ENCODE assay signal across 16 cellular contexts in genomic region chr1:228095161-228095560, GRCh38. TPM values are rescaled to one million over a fixed set of nuclear protein-coding genes. Genes with fewer than 3 reads are reported as not detected.
DNase-seq lines count a peak whose midpoint lies in the region; ATAC-seq and TF ChIP-seq lines count a peak whose summit lies in the region.
"Had no signal": no experiment of that assay in that cellular context is flagged by ENCODE, and none has a peak within 500 bp of the region (broad histone marks: within the 10 kb centered on the region; RNA-seq: fewer than 3 reads in every experiment).

No MANE protein-coding gene starts in this region.

- peaks cover 0 to 3% (median 0%) of the 10 kb centered on the region in 3 donors for H3K27me3 Mint-ChIP-seq in CD14-positive monocyte (ENCODE audit: low read depth in 3 of 3)
- H3K27me3 Mint-ChIP-seq in CD8-positive, alpha-beta T cell (ENCODE audit: low read depth) = no peaks in the 10 kb centered on the region
- H3K27me3 Mint-ChIP-seq in activated naive CD8-positive, alpha-beta T cell treated with anti-CD3 and anti-CD28 coated beads, Interleukin-2, amount 50 U/mL, for 24 hours = no peaks in the 10 kb centered on the region
- no peaks in the 10 kb centered on the region for H3K27me3 Mint-ChIP-seq in naive thymus-derived CD8-positive, alpha-beta T cell
- H3K27me3 Mint-ChIP-seq: activated CD4-positive, alpha-beta T cell treated with anti-CD3 and anti-CD28 coated beads, Interleukin-2, amount 10 ng/mL, durations not matched to agents 7 days and 5 days had no signal

- peak overlapping the region in 4 of 7 donors; percentile 2 to 26 (median 7) for H3K27ac Mint-ChIP-seq in CD14-positive monocyte
- H3K27ac Mint-ChIP-seq in CD8-positive, alpha-beta T cell = peak overlapping the region; percentile 49
- peak overlapping the region; percentile 0 for H3K27ac Mint-ChIP-seq in activated naive CD8-positive, alpha-beta T cell treated with anti-CD3 and anti-CD28 coated beads, Interleukin-2, amount 50 U/mL, for 24 hours
- peak overlapping the region in 7 of 10 donors; percentile 7 to 79 (median 58) for H3K27ac Mint-ChIP-seq in naive thymus-derived CD8-positive, alpha-beta T cell
- H3K27ac Mint-ChIP-seq: activated CD4-positive, alpha-beta T cell treated with anti-CD3 and anti-CD28 coated beads, Interleukin-2, amount 10 ng/mL, durations not matched to agents 7 days and 5 days had no signal

- H3K9me3 ChIP-seq in CD8-positive, alpha-beta T cell (ENCODE audit: low read length) = peaks cover 8% of the 10 kb centered on the region

- peaks cover 43% of the 10 kb centered on the region for H3K4me1 Mint-ChIP-seq in CD14-positive monocyte
- H3K4me1 Mint-ChIP-seq in CD8-positive, alpha-beta T cell (ENCODE audit: low read depth) = peaks cover 60% of the 10 kb centered on the region
- H3K4me1 Mint-ChIP-seq in activated naive CD8-positive, alpha-beta T cell treated with anti-CD3 and anti-CD28 coated beads, Interleukin-2, amount 50 U/mL, for 24 hours = peaks cover 43% of the 10 kb centered on the region
- peaks cover 25 to 61% (median 54%) of the 10 kb centered on the region in 4 donors for H3K4me1 Mint-ChIP-seq in naive thymus-derived CD8-positive, alpha-beta T cell

- H3K4me3 ChIP-seq in CD8-positive, alpha-beta T cell (ENCODE audit: low read depth, low read length) = no peak overlapping the region
- H3K4me3 ChIP-seq: tibial artery had no signal

- H3K4me3 Mint-ChIP-seq in CD14-positive monocyte = no peak overlapping the region
- no peak overlapping the region for H3K4me3 Mint-ChIP-seq in CD8-positive, alpha-beta T cell
- no peak overlapping the region for H3K4me3 Mint-ChIP-seq in activated naive CD8-positive, alpha-beta T cell treated with anti-CD3 and anti-CD28 coated beads, Interleukin-2, amount 50 U/mL, for 24 hours
- H3K4me3 Mint-ChIP-seq in naive thymus-derived CD8-positive, alpha-beta T cell = peak overlapping the region in 2 of 10 donors; percentile 18
- H3K4me3 Mint-ChIP-seq: activated CD4-positive, alpha-beta T cell treated with anti-CD3 and anti-CD28 coated beads, Interleukin-2, amount 10 ng/mL, durations not matched to agents 7 days and 5 days; activated T-cell treated with anti-CD3 and anti-CD28 coated beads, Interleukin-2, amount 50 U/mL, for 4 hours had no signal

- peaks cover 5 to 16% (median 10%) of the 10 kb centered on the region in 7 donors for H3K9me3 Mint-ChIP-seq in CD14-positive monocyte
- H3K9me3 Mint-ChIP-seq in CD8-positive, alpha-beta T cell = peaks cover 8% of the 10 kb centered on the region
- peaks cover 6% of the 10 kb centered on the region for H3K9me3 Mint-ChIP-seq in activated naive CD8-positive, alpha-beta T cell treated with anti-CD3 and anti-CD28 coated beads, Interleukin-2, amount 50 U/mL, for 24 hours
- H3K9me3 Mint-ChIP-seq in naive thymus-derived CD8-positive, alpha-beta T cell = peaks cover 0 to 14% (median 7%) of the 10 kb centered on the region in 9 donors

- peaks cover 23% of the 10 kb centered on the region for H3K36me3 ChIP-seq in CD8-positive, alpha-beta T cell (ENCODE audit: insufficient read depth, low read length)

- DNase-seq in CD14-positive monocyte (ENCODE audit: low spot score) (no peak), NCI-H1048 (lab: John Stamatoyannopoulos, UW) (no peak), erythroblast (lab: John Stamatoyannopoulos, UW) (no peak)
- DNase-seq in CD8-positive, alpha-beta T cell = no peak
- DNase-seq in activated naive CD8-positive, alpha-beta T cell treated with anti-CD3 and anti-CD28 coated beads, Interleukin-2, amount 50 U/mL, for 24 hours = no peak
- DNase-seq in naive thymus-derived CD8-positive, alpha-beta T cell = no peak
- DNase-seq in effector CD8-positive, alpha-beta T cell (lab: John Stamatoyannopoulos, UW) = no peak
- DNase-seq: activated CD4-positive, alpha-beta T cell treated with anti-CD3 and anti-CD28 coated beads, Interleukin-2, amount 10 ng/mL, durations not matched to agents 7 days and 5 days; activated T-cell treated with anti-CD3 and anti-CD28 coated beads, Interleukin-2, amount 50 U/mL, for 4 hours; GOT3; Kasumi-1; NCI-H1092 treated with DMSO at 0.1 percent for 48 hours; NCI-H2081 treated with DMSO at 0.1 percent for 48 hours; NCI-H510A treated with DMSO at 0.1 percent for 48 hours had no signal

- no peaks in the 10 kb centered on the region for H3K27me3 ChIP-seq in CD8-positive, alpha-beta T cell (ENCODE audit: insufficient read depth, low read length)
- H3K27me3 ChIP-seq: tibial artery had no signal

- intact Hi-C loops in CD14-positive monocyte (cut with micrococcal nuclease) = no loop called here
- intact Hi-C loops in CD8-positive, alpha-beta T cell (cut with DNase I, micrococcal nuclease) = no loop called here

- POLR2A ChIA-PET in CD8-positive, alpha-beta T cell (lab: Charles Lee) = interaction anchor here (0.6 to 1.0 kb wide), 3 partner anchors 20 to 76 kb away, joined by 3 read pairs; no protein-coding TSS in a partner anchor
- POLR2A ChIA-PET in naive thymus-derived CD8-positive, alpha-beta T cell (lab: Charles Lee) = interaction anchor here (0.6 to 0.8 kb wide), 2 partner anchors 362 to 1306 kb away, joined by 3 to 4 read pairs; a partner anchor contains a TSS

- CTCF ChIA-PET in CD8-positive, alpha-beta T cell (lab: Charles Lee) = no interaction called here

- ATAC-seq in CD8-positive, alpha-beta T cell = no peak
- ATAC-seq in activated naive CD8-positive, alpha-beta T cell treated with anti-CD3 and anti-CD28 coated beads, Interleukin-2, amount 50 U/mL, for 24 hours = no peak
- ATAC-seq in naive thymus-derived CD8-positive, alpha-beta T cell = no peak
- ATAC-seq in HG03135 (IDR thresholded peaks at IDR 0.05; ENCODE audit: unreplicated experiment) = no peak
- ATAC-seq: activated T-cell treated with anti-CD3 and anti-CD28 coated beads, Interleukin-2, amount 50 U/mL, for 4 hours had no signal

- no peak overlapping the region for H3K27ac ChIP-seq in CD8-positive, alpha-beta T cell (ENCODE audit: low read depth, low read length)
- H3K27ac ChIP-seq: tibial artery had no signal

- peaks cover 62 to 87% of the 10 kb centered on the region in 2 donors for H3K36me3 Mint-ChIP-seq in CD14-positive monocyte
- H3K36me3 Mint-ChIP-seq in CD8-positive, alpha-beta T cell = peaks cover 80% of the 10 kb centered on the region
- H3K36me3 Mint-ChIP-seq in activated naive CD8-positive, alpha-beta T cell treated with anti-CD3 and anti-CD28 coated beads, Interleukin-2, amount 50 U/mL, for 24 hours (ENCODE audit: low read depth) = peaks cover 74% of the 10 kb centered on the region
- H3K36me3 Mint-ChIP-seq in naive thymus-derived CD8-positive, alpha-beta T cell = peaks cover 6 to 58% (median 14%) of the 10 kb centered on the region in 3 donors

- no peak for TF ChIP-seq POLR2A in erythroblast (IDR thresholded peaks at IDR 0.05; ENCODE audit: low read length)

- H3K4me1 ChIP-seq in CD8-positive, alpha-beta T cell (ENCODE audit: insufficient read depth, low read length) = peaks cover 40% of the 10 kb centered on the region

- no peak for TF ChIP-seq CTCF in CD14-positive monocyte (IDR thresholded peaks at IDR 0.05)
- no peak for TF ChIP-seq CTCF in CD8-positive, alpha-beta T cell (IDR thresholded peaks at IDR 0.05)

RNA-seq across cellular contexts. Expression of gene C1orf35, which starts 8.0 kb away (rescaled TPM):
- 10 to 100 TPM in 1 of 2 donors, 1 to 10 TPM in 1; 6.9 to 10.6 TPM for polyA plus RNA-seq in CD14-positive monocyte
- total RNA-seq in CD8-positive, alpha-beta T cell = 10 to 100 TPM; 28.4 to 30.2 TPM
- total RNA-seq in naive thymus-derived CD8-positive, alpha-beta T cell = 10 to 100 TPM; 26.0 to 28.1 TPM
- 10 to 100 TPM; 12.9 to 25.6 (median 20.0) TPM for polyA plus RNA-seq in naive thymus-derived CD8-positive, alpha-beta T cell

RNA-seq across cellular contexts. Expression of gene ARF1, which starts 12.7 kb away (rescaled TPM):
- 100 to 1,000 TPM; 580 to 603 TPM for polyA plus RNA-seq in CD14-positive monocyte
- total RNA-seq in CD8-positive, alpha-beta T cell = 100 to 1,000 TPM; 375 to 381 TPM
- 100 to 1,000 TPM; 201 to 203 TPM for total RNA-seq in naive thymus-derived CD8-positive, alpha-beta T cell
- 100 to 1,000 TPM; 332 to 385 (median 368) TPM for polyA plus RNA-seq in naive thymus-derived CD8-positive, alpha-beta T cell

RNA-seq across cellular contexts. Expression of gene MRPL55, which starts 13.9 kb away (rescaled TPM):
- 100 to 1,000 TPM in 1 of 2 donors, 10 to 100 TPM in 1; 99.8 to 104 TPM for polyA plus RNA-seq in CD14-positive monocyte
- 10 to 100 TPM; 90.2 to 90.7 TPM for total RNA-seq in CD8-positive, alpha-beta T cell
- 10 to 100 TPM; 61.9 to 64.8 TPM for total RNA-seq in naive thymus-derived CD8-positive, alpha-beta T cell
- 100 to 1,000 TPM in 2 of 3 donors, 10 to 100 TPM in 1; 96.9 to 130 (median 103) TPM for polyA plus RNA-seq in naive thymus-derived CD8-positive, alpha-beta T cell

RNA-seq across cellular contexts. Expression of gene GUK1, which starts 44.9 kb away (rescaled TPM):
- 100 to 1,000 TPM; 262 to 316 TPM for polyA plus RNA-seq in CD14-positive monocyte
- 100 to 1,000 TPM; 548 to 551 TPM for total RNA-seq in CD8-positive, alpha-beta T cell
- total RNA-seq in naive thymus-derived CD8-positive, alpha-beta T cell = 100 to 1,000 TPM; 189 to 202 TPM
- polyA plus RNA-seq in naive thymus-derived CD8-positive, alpha-beta T cell = 100 to 1,000 TPM; 369 to 466 (median 374) TPM

RNA-seq across cellular contexts. Expression of gene GJC2, which starts 54.6 kb away (rescaled TPM):
- not detected for polyA plus RNA-seq in CD14-positive monocyte
- total RNA-seq in CD8-positive, alpha-beta T cell = 1 to 10 TPM; 5.9 to 8.2 TPM
- total RNA-seq in naive thymus-derived CD8-positive, alpha-beta T cell = 1 to 10 TPM; 2.6 to 2.8 TPM
- polyA plus RNA-seq in naive thymus-derived CD8-positive, alpha-beta T cell = under 1 TPM in 2 of 3 donors, not detected in 1; 0.16 to 0.22 TPM

Comparison
In these comparisons a context has a peak if more than half of its experiments do, and no peak if none do; other contexts are left out.
1. H3K27ac Mint-ChIP-seq: peak in every context shown above with its lines; median percentile 58 in naive thymus-derived CD8-positive, alpha-beta T cell; 49 in CD8-positive, alpha-beta T cell; 7 in CD14-positive monocyte; 0 in activated naive CD8-positive, alpha-beta T cell treated with anti-CD3 and anti-CD28 coated beads, Interleukin-2, amount 50 U/mL, for 24 hours.